17 cellular contexts compared by ENCODE assay signal in the genomic region with DNA sequence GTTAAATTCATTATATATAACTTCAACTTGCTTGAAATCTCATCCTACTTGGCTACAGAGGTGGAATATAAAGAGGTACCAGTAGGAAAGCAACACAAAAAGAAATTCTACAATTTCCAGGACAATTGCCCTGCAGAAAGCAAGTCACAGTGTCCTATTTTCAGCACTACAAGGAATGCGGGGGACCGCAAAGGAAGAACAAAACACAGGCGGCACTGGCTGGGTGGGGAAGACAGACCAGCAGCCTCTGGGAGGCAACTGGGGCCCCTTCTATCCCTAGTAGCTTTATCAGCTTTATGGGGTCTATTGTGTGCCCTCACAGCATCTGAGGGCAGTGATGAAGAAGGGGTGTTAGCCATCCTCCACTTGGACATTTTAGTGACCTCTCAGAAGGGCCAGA.
"Had no signal": no experiment of that assay in that cellular context is flagged by ENCODE, and none has a peak within 500 bp of the region (broad histone marks: within the 10 kb centered on the region; RNA-seq: fewer than 3 reads in every experiment).

No MANE protein-coding gene starts in this region.

- H3K27me3 ChIP-seq: heart right ventricle had no signal

- H3K4me1 ChIP-seq: parathyroid adenoma had no signal

- H3K9me3 ChIP-seq: heart right ventricle had no signal

- FAIRE-seq: frontal cortex had no signal

- H3K4me3 Mint-ChIP-seq: endodermal cell, neural crest cell, type B pancreatic cell had no signal

- H3K4me3 ChIP-seq: heart right ventricle, SK-N-MC had no signal

- H3K27ac ChIP-seq: heart right ventricle, parathyroid adenoma, SK-N-MC had no signal

- H3K27me3 Mint-ChIP-seq: type B pancreatic cell had no signal

- DNase-seq: activated CD4-positive, alpha-beta T cell treated with anti-CD3 and anti-CD28 coated beads, Interleukin-2, amount 50 U/mL, for 4 hours; activated CD4-positive, CD25-positive, alpha-beta regulatory T cell treated with anti-CD3 and anti-CD28 coated beads, Interleukin-2, amount 50 U/mL, for 72 hours; activated effector memory CD4-positive, alpha-beta T cell treated with Interleukin-2 at 50 U/mL for 16 hours; activated naive CD4-positive, alpha-beta T cell treated with anti-CD3 and anti-CD28 coated beads, Interleukin-2, amount 50 U/mL, for 16 hours; cerebellar nuclear complex; dermis blood vessel endothelial cell; endodermal cell; heart right ventricle; midbrain; stimulated activated CD4-positive, alpha-beta T cell treated with anti-CD3 and anti-CD28 coated beads, Interleukin-4, amount 100 ng/mL, for 1 hour; stimulated activated naive CD4-positive, alpha-beta T cell; T-helper 9 cell had no signal

- H3K9me3 Mint-ChIP-seq: endodermal cell, neural crest cell, type B pancreatic cell had no signal

- H3K27ac Mint-ChIP-seq: endodermal cell, type B pancreatic cell had no signal

- ATAC-seq: heart right ventricle had no signal
